10 cellular contexts compared by ENCODE assay signal in the genomic region with DNA sequence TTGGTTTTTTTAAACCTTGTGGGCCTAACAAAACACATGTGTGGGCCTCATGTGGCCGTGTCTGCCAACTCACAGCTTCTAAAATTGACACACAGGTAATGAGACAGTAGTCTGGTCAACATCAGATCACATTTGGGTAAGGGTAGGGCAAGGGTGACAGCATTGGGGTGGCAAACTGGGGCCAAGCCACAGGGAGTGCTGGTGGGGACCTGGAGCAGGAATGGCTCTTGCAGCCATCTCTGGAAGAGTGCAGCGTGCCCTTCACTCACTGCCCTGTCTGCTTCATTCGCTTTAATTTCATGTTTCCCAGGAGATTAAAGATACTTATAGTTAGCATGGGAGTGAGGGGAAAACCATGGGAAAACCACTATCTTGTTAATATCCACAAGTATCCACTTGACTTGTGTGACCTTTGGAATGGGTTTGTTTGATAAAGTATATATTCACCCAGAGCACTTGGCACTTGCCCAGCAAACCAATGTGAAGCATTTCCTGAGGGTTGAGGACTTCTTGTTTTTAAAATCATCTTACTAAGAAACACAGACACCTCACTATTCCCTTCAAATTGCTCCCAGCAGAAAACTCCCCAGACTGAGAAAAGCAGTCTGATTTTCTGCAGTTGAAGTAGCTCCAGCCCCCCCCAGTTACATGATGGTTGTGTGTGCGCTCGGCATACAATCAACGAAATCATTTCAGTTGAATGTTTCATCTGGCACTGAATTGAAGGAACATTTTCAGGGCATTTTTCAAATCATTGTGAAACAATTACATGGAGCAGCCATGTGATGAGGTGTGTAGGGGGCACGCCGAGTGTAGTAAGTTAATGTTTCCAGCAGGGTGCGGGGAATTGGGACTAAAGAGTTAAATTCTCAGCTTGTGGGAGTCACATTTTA.
DNase-seq lines count a peak whose midpoint lies in the region; ATAC-seq and TF ChIP-seq lines count a peak whose summit lies in the region.
"Had no signal": no experiment of that assay in that cellular context is flagged by ENCODE, and none has a peak within 500 bp of the region (broad histone marks: within the 10 kb centered on the region; RNA-seq: fewer than 3 reads in every experiment).

No MANE protein-coding gene starts in this region.

- H3K27ac ChIP-seq in HEK293 (ENCODE audit: extremely low read depth, low read depth, low read length) (no peak overlapping the region), adrenal gland (peak overlapping the region in 2 of 5 donors; percentile 47 to 62), right atrium auricular region (peak overlapping the region; percentile 44 to 74), skeletal muscle tissue (ENCODE audit: low read depth, low read length) (peak overlapping the region; percentile 55)

- no peaks in the 10 kb centered on the region for H3K27me3 ChIP-seq in adrenal gland
- no peaks in the 10 kb centered on the region for H3K27me3 ChIP-seq in right atrium auricular region
- no peaks in the 10 kb centered on the region for H3K27me3 ChIP-seq in skeletal muscle tissue (ENCODE audit: control insufficient read depth in 3 of 3, insufficient read depth in 3 of 3, low read length in 3 of 3)
- H3K27me3 ChIP-seq: testis had no signal

- H3K9me3 ChIP-seq in HEK293 (ENCODE audit: control insufficient read depth, insufficient read depth, low read depth, low read length), result no peaks in the 10 kb centered on the region
- H3K9me3 ChIP-seq in adrenal gland (replicated peaks in 1 of 3), result no peaks in the 10 kb centered on the region
- H3K9me3 ChIP-seq in right atrium auricular region, result peaks cover 0 to 7% of the 10 kb centered on the region in 2 donors
- H3K9me3 ChIP-seq in skeletal muscle tissue (ENCODE audit: control insufficient read depth in 3 of 3, low read length in 3 of 3), result no peaks in the 10 kb centered on the region
- H3K9me3 ChIP-seq: testis had no signal

- intact Hi-C loops in adrenal gland (cut with DNase I), result no loop called here

- H3K36me3 Mint-ChIP-seq in T-cell, result peaks cover 63% of the 10 kb centered on the region

- no peak for TF ChIP-seq POLR2A in adrenal gland (IDR thresholded peaks at IDR 0.05)

- WGBS in adrenal gland, 4 donors, result 77 to 79% (median 77%) methylated on average over 9 of the region's 9 CpGs

- H3K36me3 ChIP-seq in HEK293 (ENCODE audit: control insufficient read depth in 2 of 2, insufficient read depth in 1 of 2, low read length in 2 of 2) (peaks cover 0 to 51% of the 10 kb centered on the region in 2 experiments; a peak in 2 of 3 replicates), adrenal gland (replicated peaks in 1 of 2) (peaks cover 0 to 17% of the 10 kb centered on the region in 2 donors), right atrium auricular region (peaks cover 45% of the 10 kb centered on the region), skeletal muscle tissue (ENCODE audit: control insufficient read depth in 3 of 3, insufficient read depth in 3 of 3, low read length in 3 of 3) (peaks cover 22 to 35% (median 32%) of the 10 kb centered on the region in 3 donors)

- no peak overlapping the region for H3K9ac ChIP-seq in skeletal muscle tissue (ENCODE audit: low read depth in 1 of 3, low read length in 3 of 3)

- peak overlapping the region in 1 of 3 donors; percentile 6 for H3K4me3 Mint-ChIP-seq in T-cell
- H3K4me3 Mint-ChIP-seq: activated CD4-positive, alpha-beta T cell treated with anti-CD3 and anti-CD28 coated beads for 36 hours had no signal

- CTCF ChIA-PET in HEK293 (lab: Yijun Ruan, JAX) (interaction anchor here (1.1 to 2.2 kb wide), 3 partner anchors 11 to 214 kb away, joined by 3 to 9 read pairs (median 3); no protein-coding TSS in a partner anchor), T-cell (lab: Charles Lee) (interaction anchor here in 1 of 2 donors (0.7 kb wide), 1 partner anchor 37 kb away, joined by 4 read pairs; no protein-coding TSS in a partner anchor)

- no peaks in the 10 kb centered on the region for H3K27me3 Mint-ChIP-seq in T-cell
- H3K27me3 Mint-ChIP-seq: activated CD4-positive, alpha-beta T cell treated with anti-CD3 and anti-CD28 coated beads for 36 hours had no signal

- H3K4me3 ChIP-seq in HEK293 (ENCODE audit: low read depth, low read length), result no peak overlapping the region
- H3K4me3 ChIP-seq in adrenal gland, result no peak overlapping the region
- no peak overlapping the region for H3K4me3 ChIP-seq in right atrium auricular region
- H3K4me3 ChIP-seq in skeletal muscle tissue (ENCODE audit: low read length in 3 of 3), result no peak overlapping the region
- H3K4me3 ChIP-seq: testis had no signal

- POLR2A ChIA-PET in HEK293 (lab: Yijun Ruan, JAX) (no interaction called here), T-cell (lab: Charles Lee) (no interaction called here)

- no peaks in the 10 kb centered on the region for H3K4me1 ChIP-seq in HEK293 (ENCODE audit: control insufficient read depth, insufficient read depth, low read length)
- peaks cover 8 to 30% of the 10 kb centered on the region in 2 donors for H3K4me1 ChIP-seq in adrenal gland (replicated peaks in 1 of 2)
- peaks cover 0 to 48% of the 10 kb centered on the region in 2 donors for H3K4me1 ChIP-seq in right atrium auricular region
- peaks cover 15 to 30% (median 25%) of the 10 kb centered on the region in 3 donors for H3K4me1 ChIP-seq in skeletal muscle tissue (ENCODE audit: control insufficient read depth in 3 of 3, insufficient read depth in 3 of 3, low read length in 3 of 3)

- peaks cover 18 to 36% (median 24%) of the 10 kb centered on the region in 3 donors for H3K4me1 Mint-ChIP-seq in T-cell

- DNase-seq in adrenal gland (peak in 4 of 7 donors; percentile 29 to 62 (median 38)), right atrium auricular region (ENCODE audit: low spot score) (peak; percentile 60), glomerular visceral epithelial cell (ENCODE audit: extremely low spot score) (no peak), T-cell (no peak), NCI-H146 (lab: John Stamatoyannopoulos, UW) (no peak)
- DNase-seq in stimulated activated CD4-positive, alpha-beta T cell treated with anti-CD3 and anti-CD28 coated beads, Interleukin-4, amount 100 ng/mL, for 1 hour, result no peak
- DNase-seq: activated CD4-positive, alpha-beta T cell treated with anti-CD3 and anti-CD28 coated beads for 36 hours; testis had no signal

- H3K27ac Mint-ChIP-seq in T-cell, result peak overlapping the region in 1 of 2 donors; percentile 74
- H3K27ac Mint-ChIP-seq: activated CD4-positive, alpha-beta T cell treated with anti-CD3 and anti-CD28 coated beads for 36 hours had no signal

- TF ChIP-seq CTCF in HEK293 (tag by site-specific recombination; IDR thresholded peaks at IDR 0.05), result no peak; the same call in 1 of the 2 replicates
- no peak for TF ChIP-seq CTCF in adrenal gland (IDR thresholded peaks at IDR 0.05)
- peak in 1 of 2 donors; percentile 17 for TF ChIP-seq CTCF in right atrium auricular region (IDR thresholded peaks at IDR 0.05)

- peaks cover 0 to 9% (median 8%) of the 10 kb centered on the region in 3 donors for H3K9me3 Mint-ChIP-seq in T-cell

- no peak for ATAC-seq in T-cell (replicated peaks in 1 of 4)
- ATAC-seq: activated CD4-positive, alpha-beta T cell treated with anti-CD3 and anti-CD28 coated beads for 36 hours had no signal

TF ChIP-seq in HEK293, 187 proteins besides CTCF, POLR2A, EP300 and RAD21:
- TF ChIP-seq, protein P1, sequence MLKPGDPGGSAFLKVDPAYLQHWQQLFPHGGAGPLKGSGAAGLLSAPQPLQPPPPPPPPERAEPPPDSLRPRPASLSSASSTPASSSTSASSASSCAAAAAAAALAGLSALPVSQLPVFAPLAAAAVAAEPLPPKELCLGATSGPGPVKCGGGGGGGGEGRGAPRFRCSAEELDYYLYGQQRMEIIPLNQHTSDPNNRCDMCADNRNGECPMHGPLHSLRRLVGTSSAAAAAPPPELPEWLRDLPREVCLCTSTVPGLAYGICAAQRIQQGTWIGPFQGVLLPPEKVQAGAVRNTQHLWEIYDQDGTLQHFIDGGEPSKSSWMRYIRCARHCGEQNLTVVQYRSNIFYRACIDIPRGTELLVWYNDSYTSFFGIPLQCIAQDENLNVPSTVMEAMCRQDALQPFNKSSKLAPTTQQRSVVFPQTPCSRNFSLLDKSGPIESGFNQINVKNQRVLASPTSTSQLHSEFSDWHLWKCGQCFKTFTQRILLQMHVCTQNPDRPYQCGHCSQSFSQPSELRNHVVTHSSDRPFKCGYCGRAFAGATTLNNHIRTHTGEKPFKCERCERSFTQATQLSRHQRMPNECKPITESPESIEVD (tag by site-specific recombination; IDR thresholded peaks at IDR 0.05), result 0 out of 2 replicates have a peak, but pooled peaks have one; percentile 13
- TF ChIP-seq ZNF37A (tag by site-specific recombination; IDR thresholded peaks at IDR 0.05), result no peak

Comparison
In these comparisons a context has a peak if more than half of its experiments do, and no peak if none do; other contexts are left out.
1. DNase-seq: peak in adrenal gland (4 of 7) and right atrium auricular region (single experiment); none in stimulated activated CD4-positive, alpha-beta T cell treated with anti-CD3 and anti-CD28 coated beads, Interleukin-4, amount 100 ng/mL, for 1 hour (single experiment), glomerular visceral epithelial cell (single experiment), T-cell (0 of 34) and NCI-H146 (single experiment).